In genomic region chr2:232697059-232697806, GRCh38 we compare ENCODE assay signal across 8 cellular contexts. TPM values are rescaled to one million over a fixed set of nuclear protein-coding genes. Genes with fewer than 3 reads are reported as not detected.
DNase-seq lines count a peak whose midpoint lies in the region; ATAC-seq and FAIRE-seq lines count a peak whose summit lies in the region.

Gene GIGYF2, plus strand, starts transcription at chr2:232697331. Its CDS starts 37,867 bp downstream, at chr2:232735198.

- peak; percentile 98 for FAIRE-seq in HTR-8/SVneo (lab: Jason Lieb, UNC)

- peak; percentile 61 for ATAC-seq in GM21367 (IDR thresholded peaks at IDR 0.05; ENCODE audit: unreplicated experiment)

- POLR2A ChIA-PET in activated CD8-positive, alpha-beta memory T cell treated with anti-CD3 and anti-CD28 coated beads for 36 hours (lab: Charles Lee), result interaction anchor here (0.6 kb wide), 1 partner anchor 12 kb away, joined by 7 read pairs; no protein-coding TSS in a partner anchor

- DNase-seq in COLO829 (ENCODE audit: low spot score), result peak; percentile 99
- DNase-seq in HTR-8/SVneo (ENCODE audit: insufficient read length, low spot score), result peak; percentile 96
- DNase-seq in NOMO-1 treated with DMSO at 0.1 percent for 48 hours (lab: John Stamatoyannopoulos, UW; ENCODE audit: unreplicated experiment), result peak; percentile 95
- peak; percentile 85 for DNase-seq in effector CD8-positive, alpha-beta T cell (lab: John Stamatoyannopoulos, UW)
- DNase-seq in lung microvascular endothelial cell (ENCODE audit: low read depth in 2 of 2), result peak; percentile 95 to 97
- peak; percentile 89 to 93 (median 89) for DNase-seq in stimulated activated CD4-positive, alpha-beta T cell treated with anti-CD3 and anti-CD28 coated beads, TNF-alpha, amount 100 ng/mL, for 4 hours (ENCODE audit: low read depth in 3 of 3)

- CTCF ChIA-PET in activated CD8-positive, alpha-beta memory T cell treated with anti-CD3 and anti-CD28 coated beads for 36 hours (lab: Charles Lee), result no interaction called here

RNA-seq across cellular contexts. Expression of gene GIGYF2, which starts in this region (rescaled TPM):
- 10 to 100 TPM; 49.9 to 54.0 TPM for total RNA-seq in activated CD8-positive, alpha-beta memory T cell treated with anti-CD3 and anti-CD28 coated beads for 36 hours
- total RNA-seq in lung microvascular endothelial cell, result 29.9 and 48.0 TPM in 2 replicates

Comparison
In these comparisons a context has a peak if more than half of its experiments do, and no peak if none do; other contexts are left out.
1. Peak in every context shown above with its lines: DNase-seq and ATAC-seq.